In the genomic region with DNA sequence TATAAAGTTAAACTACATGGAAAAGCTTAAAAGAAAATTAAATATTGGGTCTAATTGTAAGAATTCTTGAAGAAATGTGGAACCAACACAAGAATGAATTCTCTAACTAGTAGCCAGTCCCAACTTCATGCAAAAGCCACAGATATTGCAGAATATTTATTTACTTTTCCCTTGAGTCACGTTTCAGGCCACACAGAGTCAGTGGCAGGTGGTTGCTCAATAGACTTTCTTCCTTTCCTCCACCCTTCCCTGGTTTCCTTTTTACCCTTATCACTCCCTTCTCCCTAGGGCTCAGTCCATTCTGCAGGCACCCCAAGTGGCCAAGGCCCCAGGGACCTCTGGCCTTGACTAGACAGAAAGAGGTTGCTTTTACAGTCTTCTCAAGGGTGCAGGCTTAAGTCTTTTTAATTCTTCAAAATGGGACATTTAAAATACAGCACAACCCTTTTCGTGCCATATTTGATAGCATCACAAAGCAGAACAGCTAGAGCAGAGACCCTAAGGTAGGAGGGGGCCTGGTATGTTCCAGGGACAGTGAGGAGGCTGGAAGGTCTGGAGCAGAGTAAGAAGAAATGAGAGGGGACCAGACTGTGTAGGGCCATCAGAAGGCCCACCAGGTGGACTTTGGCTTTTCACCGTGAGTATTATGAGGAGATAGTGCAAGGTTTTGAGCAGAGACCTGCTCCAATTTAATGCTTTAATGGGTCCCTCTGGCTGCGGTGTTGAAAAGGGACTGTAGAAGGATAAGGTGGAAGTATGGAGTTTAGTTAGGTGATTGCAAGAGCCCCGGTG, we compare ENCODE assay signal across 1 cellular context.
TF ChIP-seq lines count a peak whose summit lies in the region.

No MANE protein-coding gene starts in this region.

TF ChIP-seq in A549, 52 proteins besides CTCF, POLR2A, EP300 and RAD21 (continued from another document):
- TF ChIP-seq, protein P1, sequence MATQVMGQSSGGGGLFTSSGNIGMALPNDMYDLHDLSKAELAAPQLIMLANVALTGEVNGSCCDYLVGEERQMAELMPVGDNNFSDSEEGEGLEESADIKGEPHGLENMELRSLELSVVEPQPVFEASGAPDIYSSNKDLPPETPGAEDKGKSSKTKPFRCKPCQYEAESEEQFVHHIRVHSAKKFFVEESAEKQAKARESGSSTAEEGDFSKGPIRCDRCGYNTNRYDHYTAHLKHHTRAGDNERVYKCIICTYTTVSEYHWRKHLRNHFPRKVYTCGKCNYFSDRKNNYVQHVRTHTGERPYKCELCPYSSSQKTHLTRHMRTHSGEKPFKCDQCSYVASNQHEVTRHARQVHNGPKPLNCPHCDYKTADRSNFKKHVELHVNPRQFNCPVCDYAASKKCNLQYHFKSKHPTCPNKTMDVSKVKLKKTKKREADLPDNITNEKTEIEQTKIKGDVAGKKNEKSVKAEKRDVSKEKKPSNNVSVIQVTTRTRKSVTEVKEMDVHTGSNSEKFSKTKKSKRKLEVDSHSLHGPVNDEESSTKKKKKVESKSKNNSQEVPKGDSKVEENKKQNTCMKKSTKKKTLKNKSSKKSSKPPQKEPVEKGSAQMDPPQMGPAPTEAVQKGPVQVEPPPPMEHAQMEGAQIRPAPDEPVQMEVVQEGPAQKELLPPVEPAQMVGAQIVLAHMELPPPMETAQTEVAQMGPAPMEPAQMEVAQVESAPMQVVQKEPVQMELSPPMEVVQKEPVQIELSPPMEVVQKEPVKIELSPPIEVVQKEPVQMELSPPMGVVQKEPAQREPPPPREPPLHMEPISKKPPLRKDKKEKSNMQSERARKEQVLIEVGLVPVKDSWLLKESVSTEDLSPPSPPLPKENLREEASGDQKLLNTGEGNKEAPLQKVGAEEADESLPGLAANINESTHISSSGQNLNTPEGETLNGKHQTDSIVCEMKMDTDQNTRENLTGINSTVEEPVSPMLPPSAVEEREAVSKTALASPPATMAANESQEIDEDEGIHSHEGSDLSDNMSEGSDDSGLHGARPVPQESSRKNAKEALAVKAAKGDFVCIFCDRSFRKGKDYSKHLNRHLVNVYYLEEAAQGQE (IDR thresholded peaks at IDR 0.05), result no peak
- TF ChIP-seq GATA3 (IDR thresholded peaks at IDR 0.05; ENCODE audit: borderline replicate concordance) (no peak), CBX8 (IDR thresholded peaks at IDR 0.05) (no peak), PHF8 (IDR thresholded peaks at IDR 0.05; ENCODE audit: borderline replicate concordance, low read depth) (no peak), CEBPB (IDR thresholded peaks at IDR 0.05) (peak; percentile 83 to 87), MYC (IDR thresholded peaks at IDR 0.05; ENCODE audit: borderline replicate concordance, low read length) (no peak), USF2 (IDR thresholded peaks at IDR 0.05) (no peak)
TF ChIP-seq in A549: peak in this region for 3.
